In the genomic region with DNA sequence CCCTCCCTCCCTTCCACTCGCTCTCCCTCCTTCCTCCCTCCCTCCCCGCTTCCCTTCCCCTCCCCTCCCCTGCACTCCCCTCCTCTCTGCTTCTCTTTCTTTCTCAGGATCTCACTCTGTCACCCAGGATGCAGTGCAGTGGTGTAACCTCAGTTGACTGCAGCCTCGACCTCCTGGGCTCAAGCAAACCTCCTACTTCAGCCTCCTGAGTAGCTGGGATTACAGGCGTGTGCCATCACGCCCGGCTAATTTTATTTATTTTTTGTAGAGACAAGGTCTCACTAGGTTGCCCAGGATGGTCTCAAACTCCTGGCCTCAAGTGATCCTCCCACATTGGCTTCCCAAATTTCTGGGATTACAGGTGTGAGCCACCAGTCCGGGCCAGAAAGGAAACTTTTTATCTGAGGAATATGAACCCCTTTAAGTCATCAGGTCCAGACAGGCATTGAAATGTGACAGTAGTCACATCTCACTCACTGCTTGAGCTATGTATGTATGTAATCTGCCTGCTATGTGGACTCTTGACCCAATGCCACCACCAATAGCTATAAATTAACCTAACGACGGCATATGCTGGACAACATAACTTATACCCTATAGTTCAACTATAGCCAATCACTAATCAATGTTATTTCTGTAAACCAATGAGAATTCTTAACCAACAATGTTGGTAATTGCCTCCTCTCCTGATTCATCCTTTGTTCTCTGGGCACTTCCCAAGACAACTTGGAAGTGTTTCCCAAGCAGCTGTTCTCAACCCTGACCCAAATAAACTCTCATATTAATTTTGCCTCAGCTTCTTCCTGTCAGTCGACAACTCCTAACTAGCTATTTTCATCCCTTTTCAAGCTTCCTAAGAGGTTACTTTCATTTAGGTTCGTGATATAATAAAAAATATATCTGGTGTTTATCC, we compare ENCODE assay signal across 13 cellular contexts. TPM values are rescaled to one million over a fixed set of nuclear protein-coding genes. Genes with fewer than 3 reads are reported as not detected.
DNase-seq lines count a peak whose midpoint lies in the region; ATAC-seq, FAIRE-seq and TF ChIP-seq lines count a peak whose summit lies in the region.
"Had no signal": no experiment of that assay in that cellular context is flagged by ENCODE, and none has a peak within 500 bp of the region (broad histone marks: within the 10 kb centered on the region; RNA-seq: fewer than 3 reads in every experiment).

No MANE protein-coding gene starts in this region.

- ATAC-seq in gastroesophageal sphincter: no peak
- ATAC-seq: activated CD4-positive, alpha-beta T cell treated with anti-CD3 and anti-CD28 coated beads for 36 hours had no signal

- H3K4me1 ChIP-seq in gastroesophageal sphincter (peaks cover 0 to 6% (median 0%) of the 10 kb centered on the region in 3 donors), spleen (peaks cover 9 to 81% (median 44%) of the 10 kb centered on the region in 6 donors), tibial nerve (peaks cover 0 to 13% (median 3%) of the 10 kb centered on the region in 4 donors)

- TF ChIP-seq CTCF in gastroesophageal sphincter (IDR thresholded peaks at IDR 0.05) (no peak), spleen (IDR thresholded peaks at IDR 0.05 in 8 of 11, conservative IDR thresholded peaks at IDR 0.05 in 3 of 11) (no peak), tibial nerve (IDR thresholded peaks at IDR 0.05) (no peak)

- peaks cover 3% of the 10 kb centered on the region for H3K27me3 ChIP-seq in gastroesophageal sphincter
- no peaks in the 10 kb centered on the region for H3K27me3 ChIP-seq in spleen (replicated peaks in 1 of 7)
- H3K27me3 ChIP-seq in tibial nerve: no peaks in the 10 kb centered on the region

- intact Hi-C loops in spleen (cut with DNase I; ENCODE audit: low total_unique reads): no loop called here

- H3K9me3 ChIP-seq in gastroesophageal sphincter (no peaks in the 10 kb centered on the region), spleen (peaks cover 0 to 5% (median 0%) of the 10 kb centered on the region in 8 donors), tibial nerve (no peaks in the 10 kb centered on the region)

- peak; percentile 43 for FAIRE-seq in RCC 7860 (lab: Jason Lieb, UNC)
- FAIRE-seq: kidney had no signal

- peak overlapping the region; percentile 37; the same call in 1 of the 2 replicates for H3K4me3 ChIP-seq in GM08714 (ENCODE audit: low read length)
- H3K4me3 ChIP-seq in gastroesophageal sphincter: no peak overlapping the region
- H3K4me3 ChIP-seq in spleen: no peak overlapping the region
- no peak overlapping the region for H3K4me3 ChIP-seq in tibial nerve

- H3K36me3 ChIP-seq in gastroesophageal sphincter: no peaks in the 10 kb centered on the region
- peaks cover 0 to 8% (median 0%) of the 10 kb centered on the region in 6 donors for H3K36me3 ChIP-seq in spleen
- H3K36me3 ChIP-seq in tibial nerve: no peaks in the 10 kb centered on the region

- WGBS in gastroesophageal sphincter (ENCODE audit: low coverage in 1 of 2), 2 donors: 22 to 71% methylated on average over 2 to 9 of the region's 11 CpGs
- WGBS in spleen, 5 donors: 74 to 83% (median 78%) methylated on average over 11 of the region's 11 CpGs
- 59 to 62% methylated on average over 11 of the region's 11 CpGs for WGBS in tibial nerve, 2 donors

- DNase-seq in RCC 7860 (ENCODE audit: low spot score): peak; percentile 43
- DNase-seq in renal cortical epithelial cell (ENCODE audit: low read depth): peak; percentile 88
- DNase-seq in cortex of kidney (lab: John Stamatoyannopoulos, UW): no peak
- no peak for DNase-seq in NCI-H526 treated with DMSO at 0.1 percent for 48 hours (lab: John Stamatoyannopoulos, UW)
- no peak for DNase-seq in spleen
- DNase-seq in tibial nerve (ENCODE audit: low spot score in 2 of 2): no peak
- DNase-seq: activated CD4-positive, alpha-beta T cell treated with anti-CD3 and anti-CD28 coated beads for 36 hours; KG1; kidney; NCI-H2171 treated with DMSO at 0.1 percent for 48 hours; RPMI8226 had no signal

- TF ChIP-seq EP300 in gastroesophageal sphincter (IDR thresholded peaks at IDR 0.05) (no peak), tibial nerve (IDR thresholded peaks at IDR 0.05) (no peak)

- H3K27ac ChIP-seq in gastroesophageal sphincter (peak overlapping the region in 3 of 4 donors; percentile 26 to 56 (median 37)), spleen (peak overlapping the region in 1 of 8 donors; percentile 39), tibial nerve (no peak overlapping the region)

- TF ChIP-seq POLR2A in gastroesophageal sphincter (IDR thresholded peaks at IDR 0.05): no peak
- TF ChIP-seq POLR2A in spleen (IDR thresholded peaks at IDR 0.05): no peak
- TF ChIP-seq POLR2A in tibial nerve (IDR thresholded peaks at IDR 0.05): no peak

RNA-seq across cellular contexts. Expression of a gene that starts 23.9 kb away (rescaled TPM):
- 10 to 100 TPM; 24.8 to 79.0 (median 45.4) TPM for total RNA-seq in gastroesophageal sphincter
- total RNA-seq in renal cortical epithelial cell: 43.6 and 79.7 TPM in 2 replicates
- 100 to 1,000 TPM in 5 of 7 donors, 10 to 100 TPM in 2; 71.2 to 194 (median 106) TPM for total RNA-seq in spleen
- 10 to 100 TPM; 54.9 to 64.6 (median 55.0) TPM for polyA plus RNA-seq in spleen
- 10 to 100 TPM; 21.3 to 29.0 (median 23.1) TPM for total RNA-seq in tibial nerve

RNA-seq across cellular contexts. Expression of a gene that starts 37.6 kb away (rescaled TPM):
- 10 to 100 TPM in 1 of 4 donors, 1 to 10 TPM in 3; 5.9 to 16.6 (median 8.0) TPM for total RNA-seq in gastroesophageal sphincter
- 6.0 and 12.2 TPM in 2 replicates for total RNA-seq in renal cortical epithelial cell
- total RNA-seq in spleen: 10 to 100 TPM; 43.0 to 75.7 (median 55.4) TPM
- polyA plus RNA-seq in spleen: 10 to 100 TPM; 16.2 to 22.4 (median 17.0) TPM
- total RNA-seq in tibial nerve: 10 to 100 TPM; 17.1 to 54.4 (median 35.8) TPM

Comparison
In these comparisons a context has a peak if more than half of its experiments do, and no peak if none do; other contexts are left out.
1. DNase-seq: peak in RCC 7860 (single experiment) and renal cortical epithelial cell (single experiment); none in cortex of kidney (single experiment), NCI-H526 treated with DMSO at 0.1 percent for 48 hours (single experiment), spleen (single experiment) and tibial nerve (0 of 2).
2. H3K27ac ChIP-seq: peak in gastroesophageal sphincter (3 of 4); none in tibial nerve (0 of 4).